ENCODE assay signal across 1 cellular context in the genomic region with DNA sequence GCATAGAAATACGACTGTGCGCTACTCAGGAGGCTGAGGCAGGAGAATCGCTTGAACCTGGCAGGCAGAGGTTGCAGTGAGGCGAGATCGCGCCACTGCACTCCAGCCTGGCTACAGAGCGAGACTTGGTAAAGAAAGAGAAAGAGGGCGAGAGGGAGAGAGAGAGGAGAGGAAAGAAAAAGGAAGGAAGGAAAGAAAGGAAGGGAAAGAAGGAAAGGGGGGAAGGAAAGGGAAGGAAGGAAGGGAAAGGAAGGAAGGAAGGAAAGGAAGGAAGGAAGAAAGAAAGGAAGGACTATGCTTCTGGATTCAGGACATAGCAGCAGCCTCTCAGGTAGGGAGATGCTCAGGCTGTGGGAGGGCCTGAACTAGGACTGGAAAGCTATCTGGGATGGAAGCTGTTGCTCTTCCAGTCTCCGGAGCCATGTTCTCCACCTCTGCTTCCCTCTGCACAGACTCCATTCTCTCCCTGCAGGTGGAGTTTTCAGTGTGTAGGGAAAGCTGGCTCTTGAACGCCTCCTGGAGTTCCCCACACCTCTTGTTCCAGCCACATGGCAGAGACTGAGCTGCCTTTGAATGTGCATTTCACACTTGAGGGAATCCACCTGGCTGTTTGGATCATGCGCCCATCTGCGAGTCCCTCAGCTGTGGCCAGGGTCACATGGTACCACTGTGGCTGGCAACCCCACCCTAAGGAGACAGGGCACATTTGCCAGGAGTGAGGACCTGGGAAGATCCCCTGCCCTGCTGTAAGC.
TF ChIP-seq lines count a peak whose summit lies in the region.

No MANE protein-coding gene starts in this region.

TF ChIP-seq in WTC11, 78 proteins besides CTCF, POLR2A, EP300 and RAD21 (continued from another document):
- TF ChIP-seq NR3C1 (CRISPR knock-in tag; conservative IDR thresholded peaks at IDR 0.05; ENCODE audit: low read depth) (no peak), ZNF423 (CRISPR knock-in tag; IDR thresholded peaks at IDR 0.05) (no peak), ZNF671 (CRISPR knock-in tag; IDR thresholded peaks at IDR 0.05) (no peak)
- TF ChIP-seq, protein P1, sequence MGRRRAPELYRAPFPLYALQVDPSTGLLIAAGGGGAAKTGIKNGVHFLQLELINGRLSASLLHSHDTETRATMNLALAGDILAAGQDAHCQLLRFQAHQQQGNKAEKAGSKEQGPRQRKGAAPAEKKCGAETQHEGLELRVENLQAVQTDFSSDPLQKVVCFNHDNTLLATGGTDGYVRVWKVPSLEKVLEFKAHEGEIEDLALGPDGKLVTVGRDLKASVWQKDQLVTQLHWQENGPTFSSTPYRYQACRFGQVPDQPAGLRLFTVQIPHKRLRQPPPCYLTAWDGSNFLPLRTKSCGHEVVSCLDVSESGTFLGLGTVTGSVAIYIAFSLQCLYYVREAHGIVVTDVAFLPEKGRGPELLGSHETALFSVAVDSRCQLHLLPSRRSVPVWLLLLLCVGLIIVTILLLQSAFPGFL (CRISPR knock-in tag; IDR thresholded peaks at IDR 0.05; ENCODE audit: borderline replicate concordance) = no peak
- TF ChIP-seq, protein P2, sequence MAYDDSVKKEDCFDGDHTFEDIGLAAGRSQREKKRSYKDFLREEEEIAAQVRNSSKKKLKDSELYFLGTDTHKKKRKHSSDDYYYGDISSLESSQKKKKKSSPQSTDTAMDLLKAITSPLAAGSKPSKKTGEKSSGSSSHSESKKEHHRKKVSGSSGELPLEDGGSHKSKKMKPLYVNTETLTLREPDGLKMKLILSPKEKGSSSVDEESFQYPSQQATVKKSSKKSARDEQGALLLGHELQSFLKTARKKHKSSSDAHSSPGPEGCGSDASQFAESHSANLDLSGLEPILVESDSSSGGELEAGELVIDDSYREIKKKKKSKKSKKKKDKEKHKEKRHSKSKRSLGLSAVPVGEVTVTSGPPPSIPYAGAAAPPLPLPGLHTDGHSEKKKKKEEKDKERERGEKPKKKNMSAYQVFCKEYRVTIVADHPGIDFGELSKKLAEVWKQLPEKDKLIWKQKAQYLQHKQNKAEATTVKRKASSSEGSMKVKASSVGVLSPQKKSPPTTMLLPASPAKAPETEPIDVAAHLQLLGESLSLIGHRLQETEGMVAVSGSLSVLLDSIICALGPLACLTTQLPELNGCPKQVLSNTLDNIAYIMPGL (CRISPR knock-in tag; IDR thresholded peaks at IDR 0.05) = no peak
- TF ChIP-seq, protein P3, sequence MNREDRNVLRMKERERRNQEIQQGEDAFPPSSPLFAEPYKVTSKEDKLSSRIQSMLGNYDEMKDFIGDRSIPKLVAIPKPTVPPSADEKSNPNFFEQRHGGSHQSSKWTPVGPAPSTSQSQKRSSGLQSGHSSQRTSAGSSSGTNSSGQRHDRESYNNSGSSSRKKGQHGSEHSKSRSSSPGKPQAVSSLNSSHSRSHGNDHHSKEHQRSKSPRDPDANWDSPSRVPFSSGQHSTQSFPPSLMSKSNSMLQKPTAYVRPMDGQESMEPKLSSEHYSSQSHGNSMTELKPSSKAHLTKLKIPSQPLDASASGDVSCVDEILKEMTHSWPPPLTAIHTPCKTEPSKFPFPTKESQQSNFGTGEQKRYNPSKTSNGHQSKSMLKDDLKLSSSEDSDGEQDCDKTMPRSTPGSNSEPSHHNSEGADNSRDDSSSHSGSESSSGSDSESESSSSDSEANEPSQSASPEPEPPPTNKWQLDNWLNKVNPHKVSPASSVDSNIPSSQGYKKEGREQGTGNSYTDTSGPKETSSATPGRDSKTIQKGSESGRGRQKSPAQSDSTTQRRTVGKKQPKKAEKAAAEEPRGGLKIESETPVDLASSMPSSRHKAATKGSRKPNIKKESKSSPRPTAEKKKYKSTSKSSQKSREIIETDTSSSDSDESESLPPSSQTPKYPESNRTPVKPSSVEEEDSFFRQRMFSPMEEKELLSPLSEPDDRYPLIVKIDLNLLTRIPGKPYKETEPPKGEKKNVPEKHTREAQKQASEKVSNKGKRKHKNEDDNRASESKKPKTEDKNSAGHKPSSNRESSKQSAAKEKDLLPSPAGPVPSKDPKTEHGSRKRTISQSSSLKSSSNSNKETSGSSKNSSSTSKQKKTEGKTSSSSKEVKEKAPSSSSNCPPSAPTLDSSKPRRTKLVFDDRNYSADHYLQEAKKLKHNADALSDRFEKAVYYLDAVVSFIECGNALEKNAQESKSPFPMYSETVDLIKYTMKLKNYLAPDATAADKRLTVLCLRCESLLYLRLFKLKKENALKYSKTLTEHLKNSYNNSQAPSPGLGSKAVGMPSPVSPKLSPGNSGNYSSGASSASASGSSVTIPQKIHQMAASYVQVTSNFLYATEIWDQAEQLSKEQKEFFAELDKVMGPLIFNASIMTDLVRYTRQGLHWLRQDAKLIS (CRISPR knock-in tag; IDR thresholded peaks at IDR 0.05; ENCODE audit: borderline replicate concordance) = no peak
